In genomic region chr6:15308445-15309213, GRCh38 we compare ENCODE assay signal across 12 cellular contexts.
DNase-seq lines count a peak whose midpoint lies in the region; ATAC-seq and TF ChIP-seq lines count a peak whose summit lies in the region.
"Had no signal": no experiment of that assay in that cellular context is flagged by ENCODE, and none has a peak within 500 bp of the region (broad histone marks: within the 10 kb centered on the region; RNA-seq: fewer than 3 reads in every experiment).

No MANE protein-coding gene starts in this region.

- H3F3A ChIP-seq in DOHH2 (ENCODE audit: control insufficient read depth, insufficient read depth) = no peaks in the 10 kb centered on the region

- H3K27ac Mint-ChIP-seq in activated T-helper 1 cell treated with anti-CD3 and anti-CD28 coated beads, Interleukin-12 subunit alpha, Interleukin-12 subunit beta, Interleukin-2, Interleukin-4 antibody, amounts not matched to agents 30 ng/mL and 10 ng/mL and 1 ng/mL, durations not matched to agents 14 hours and 24 hours and 36 hours = peak overlapping the region; percentile 84
- peak overlapping the region in 6 of 10 donors; percentile 1 to 88 (median 46) for H3K27ac Mint-ChIP-seq in naive thymus-derived CD8-positive, alpha-beta T cell

- peaks cover 28% of the 10 kb centered on the region for H3K4me1 ChIP-seq in DOHH2 (ENCODE audit: control insufficient read depth, low read length)
- H3K4me1 ChIP-seq in HUES48 (ENCODE audit: control insufficient read depth, insufficient read depth, low read length) = peaks cover 76% of the 10 kb centered on the region
- H3K4me1 ChIP-seq in adrenal gland (replicated peaks in 1 of 2) = peaks cover 25 to 60% of the 10 kb centered on the region in 2 donors
- peaks cover 48% of the 10 kb centered on the region for H3K4me1 ChIP-seq in suprapubic skin

- H4K20me1 ChIP-seq in DOHH2 (ENCODE audit: control insufficient read depth, insufficient read depth, low read depth, low read length) = peaks cover 8% of the 10 kb centered on the region; the same call in 1 of the 2 replicates

- TF ChIP-seq CTCF in DOHH2 (IDR thresholded peaks at IDR 0.05; ENCODE audit: low read depth, low read length, poor library complexity, severe bottlenecking) = no peak
- no peak for TF ChIP-seq CTCF in adrenal gland (IDR thresholded peaks at IDR 0.05)
- TF ChIP-seq CTCF in suprapubic skin (IDR thresholded peaks at IDR 0.05) = no peak

- H3K27ac ChIP-seq in DOHH2 (ENCODE audit: low read depth, low read length) (no peak overlapping the region), HUES48 (ENCODE audit: low read depth, low read length) (peak overlapping the region; percentile 8), adrenal gland (peak overlapping the region in 2 of 5 donors; percentile 22 to 43), substantia nigra (ENCODE audit: low read depth, low read length, poor library complexity, severe bottlenecking) (no peak overlapping the region), suprapubic skin (no peak overlapping the region)

- POLR2A ChIA-PET in naive thymus-derived CD8-positive, alpha-beta T cell (lab: Charles Lee) = no interaction called here

- peaks cover 25% of the 10 kb centered on the region for H3K79me2 ChIP-seq in DOHH2 (ENCODE audit: control insufficient read depth, low read length)

- H3K9ac ChIP-seq in HUES48 (ENCODE audit: low read depth, low read length) = no peak overlapping the region

- peaks cover 23% of the 10 kb centered on the region for H3K36me3 Mint-ChIP-seq in activated T-helper 1 cell treated with anti-CD3 and anti-CD28 coated beads, Interleukin-12 subunit alpha, Interleukin-12 subunit beta, Interleukin-2, Interleukin-4 antibody, amounts not matched to agents 30 ng/mL and 10 ng/mL and 1 ng/mL, durations not matched to agents 14 hours and 24 hours and 36 hours (ENCODE audit: low read depth)
- H3K36me3 Mint-ChIP-seq in naive thymus-derived CD8-positive, alpha-beta T cell = no peaks in the 10 kb centered on the region

- TF ChIP-seq POLR2A in adrenal gland (IDR thresholded peaks at IDR 0.05) (no peak), suprapubic skin (IDR thresholded peaks at IDR 0.05) (no peak)

- H3K9me2 ChIP-seq in DOHH2 (replicated peaks; ENCODE audit: control insufficient read depth, low read length) = no peaks in the 10 kb centered on the region

- no peaks in the 10 kb centered on the region for H3K27me3 Mint-ChIP-seq in activated T-helper 1 cell treated with anti-CD3 and anti-CD28 coated beads, Interleukin-12 subunit alpha, Interleukin-12 subunit beta, Interleukin-2, Interleukin-4 antibody, amounts not matched to agents 30 ng/mL and 10 ng/mL and 1 ng/mL, durations not matched to agents 14 hours and 24 hours and 36 hours (ENCODE audit: insufficient read depth)
- no peaks in the 10 kb centered on the region for H3K27me3 Mint-ChIP-seq in naive thymus-derived CD8-positive, alpha-beta T cell

- WGBS in adrenal gland, 4 donors = 38 to 46% (median 40%) methylated on average over 5 of the region's 5 CpGs
- 39% methylated on average over 5 of the region's 5 CpGs for WGBS in suprapubic skin

- peak overlapping the region; percentile 9; the same call in 1 of the 2 replicates for H3K4me3 ChIP-seq in DOHH2 (ENCODE audit: low read length)
- no peak overlapping the region for H3K4me3 ChIP-seq in HUES48 (ENCODE audit: low read depth, low read length)
- no peak overlapping the region for H3K4me3 ChIP-seq in adrenal gland
- no peak overlapping the region for H3K4me3 ChIP-seq in suprapubic skin

- H3K36me3 ChIP-seq in DOHH2 (ENCODE audit: control insufficient read depth, low read length) (no peaks in the 10 kb centered on the region), HUES48 (ENCODE audit: control insufficient read depth, insufficient read depth, low read length) (peaks cover 7% of the 10 kb centered on the region; the same call in 1 of the 2 replicates), adrenal gland (replicated peaks in 1 of 2) (no peaks in the 10 kb centered on the region), suprapubic skin (no peaks in the 10 kb centered on the region)

- intact Hi-C loops in activated T-helper 1 cell treated with anti-CD3 and anti-CD28 coated beads, Interleukin-12 subunit alpha, Interleukin-12 subunit beta, Interleukin-2, Interleukin-4 antibody, amounts not matched to agents 30 ng/mL and 10 ng/mL and 1 ng/mL, durations not matched to agents 14 hours and 24 hours and 36 hours (cut with micrococcal nuclease) = no loop called here
- intact Hi-C loops in adrenal gland (cut with DNase I) = no loop called here

- ATAC-seq in naive thymus-derived CD8-positive, alpha-beta T cell = no peak

- no peak for DNase-seq in activated T-helper 1 cell treated with anti-CD3 and anti-CD28 coated beads, Interleukin-12 subunit alpha, Interleukin-12 subunit beta, Interleukin-2, Interleukin-4 antibody, amounts not matched to agents 30 ng/mL and 10 ng/mL and 1 ng/mL, durations not matched to agents 14 hours and 24 hours and 36 hours (ENCODE audit: low spot score)
- no peak for DNase-seq in naive thymus-derived CD8-positive, alpha-beta T cell
- no peak for DNase-seq in adrenal gland
- no peak for DNase-seq in substantia nigra (lab: John Stamatoyannopoulos, UW)
- DNase-seq in suprapubic skin (ENCODE audit: low spot score in 2 of 2) = no peak
- DNase-seq in medulla oblongata (ENCODE audit: extremely low spot score) = no peak
- DNase-seq: erythroblast; islet precursor cell; NCI-H748 treated with DMSO at 0.1 percent for 48 hours; stimulated activated CD4-positive, alpha-beta T cell treated with anti-CD3 and anti-CD28 coated beads, Interleukin-12 subunit alpha, Interleukin-12 subunit beta, amount 100 ng/mL, for 4 hours had no signal

- peak overlapping the region; percentile 59 for H3K4me3 Mint-ChIP-seq in activated T-helper 1 cell treated with anti-CD3 and anti-CD28 coated beads, Interleukin-12 subunit alpha, Interleukin-12 subunit beta, Interleukin-2, Interleukin-4 antibody, amounts not matched to agents 30 ng/mL and 10 ng/mL and 1 ng/mL, durations not matched to agents 14 hours and 24 hours and 36 hours
- peak overlapping the region in 6 of 10 donors; percentile 28 to 66 (median 43) for H3K4me3 Mint-ChIP-seq in naive thymus-derived CD8-positive, alpha-beta T cell

- H3K9me3 ChIP-seq in DOHH2 (ENCODE audit: control insufficient read depth, insufficient read depth, low read length) (no peaks in the 10 kb centered on the region), HUES48 (ENCODE audit: control insufficient read depth, insufficient read depth, low read length) (no peaks in the 10 kb centered on the region), adrenal gland (replicated peaks in 1 of 3) (no peaks in the 10 kb centered on the region), suprapubic skin (no peaks in the 10 kb centered on the region)

- H3K4me1 Mint-ChIP-seq in activated T-helper 1 cell treated with anti-CD3 and anti-CD28 coated beads, Interleukin-12 subunit alpha, Interleukin-12 subunit beta, Interleukin-2, Interleukin-4 antibody, amounts not matched to agents 30 ng/mL and 10 ng/mL and 1 ng/mL, durations not matched to agents 14 hours and 24 hours and 36 hours (ENCODE audit: low read depth) = peaks cover 85% of the 10 kb centered on the region
- peaks cover 41 to 88% (median 78%) of the 10 kb centered on the region in 4 donors for H3K4me1 Mint-ChIP-seq in naive thymus-derived CD8-positive, alpha-beta T cell

- H3K4me2 ChIP-seq in DOHH2 (ENCODE audit: low read length) = peak overlapping the region; percentile 30

- no peaks in the 10 kb centered on the region for H3K27me3 ChIP-seq in DOHH2 (ENCODE audit: control insufficient read depth, low read length)
- no peaks in the 10 kb centered on the region for H3K27me3 ChIP-seq in HUES48 (ENCODE audit: control insufficient read depth, insufficient read depth, low read length)
- H3K27me3 ChIP-seq in adrenal gland = no peaks in the 10 kb centered on the region
- no peaks in the 10 kb centered on the region for H3K27me3 ChIP-seq in suprapubic skin

- no peaks in the 10 kb centered on the region for H3K9me3 Mint-ChIP-seq in activated T-helper 1 cell treated with anti-CD3 and anti-CD28 coated beads, Interleukin-12 subunit alpha, Interleukin-12 subunit beta, Interleukin-2, Interleukin-4 antibody, amounts not matched to agents 30 ng/mL and 10 ng/mL and 1 ng/mL, durations not matched to agents 14 hours and 24 hours and 36 hours
- no peaks in the 10 kb centered on the region for H3K9me3 Mint-ChIP-seq in naive thymus-derived CD8-positive, alpha-beta T cell

- no peak for TF ChIP-seq EP300 in suprapubic skin (IDR thresholded peaks at IDR 0.05)
